In genomic region chr1:19628879-19629278, GRCh38 we compare ENCODE assay signal across 20 cellular contexts. TPM values are rescaled to one million over a fixed set of nuclear protein-coding genes. Genes with fewer than 3 reads are reported as not detected.
DNase-seq lines count a peak whose midpoint lies in the region; ATAC-seq and TF ChIP-seq lines count a peak whose summit lies in the region.
"Had no signal": no experiment of that assay in that cellular context is flagged by ENCODE, and none has a peak within 500 bp of the region (broad histone marks: within the 10 kb centered on the region; RNA-seq: fewer than 3 reads in every experiment).

No MANE protein-coding gene starts in this region.

- H3K4me1 ChIP-seq in right cardiac atrium (ENCODE audit: control insufficient read depth, insufficient read depth, low read length): peaks cover 3% of the 10 kb centered on the region
- H3K4me1 ChIP-seq: BLaER1 had no signal

- 49% methylated on average over 3 of the region's 3 CpGs for WGBS in right cardiac atrium

- intact Hi-C loops in right cardiac atrium (cut with DNase I) (no loop called here), Right ventricle myocardium inferior (cut with DNase I) (no loop called here)

- no peak for DNase-seq in right cardiac atrium
- DNase-seq in Right ventricle myocardium inferior (ENCODE audit: missing footprints): no peak
- DNase-seq in coronary artery (ENCODE audit: low spot score): peak; percentile 64
- DNase-seq in pons (ENCODE audit: low spot score): peak; percentile 35
- no peak for DNase-seq in Kasumi-1 (lab: John Stamatoyannopoulos, UW)
- DNase-seq in NCI-H146 treated with DMSO at 0.1 percent for 48 hours (lab: John Stamatoyannopoulos, UW; ENCODE audit: unreplicated experiment): no peak
- DNase-seq in stimulated activated CD4-positive, alpha-beta T cell treated with anti-CD3 and anti-CD28 coated beads, Interleukin-12 subunit alpha, Interleukin-12 subunit beta, amount 100 ng/mL, for 4 hours: no peak
- DNase-seq: CD4-positive, alpha-beta memory T cell; DMS53; EL; GOT3; NCI-H1436; NCI-H2029; NCI-H2171 treated with DMSO at 0.1 percent for 48 hours; NCI-H446; Peyer's patch had no signal

- no peak for TF ChIP-seq CTCF in coronary artery (IDR thresholded peaks at IDR 0.05)

- H3K27ac ChIP-seq in right cardiac atrium (ENCODE audit: low read length) (peak overlapping the region; percentile 9), coronary artery (no peak overlapping the region)
- H3K27ac ChIP-seq: BLaER1, Peyer's patch had no signal

- H3K4me3 ChIP-seq in right cardiac atrium (ENCODE audit: low read length) (no peak overlapping the region), coronary artery (no peak overlapping the region)
- H3K4me3 ChIP-seq: BLaER1, Peyer's patch had no signal

- H3K9me3 ChIP-seq in right cardiac atrium (ENCODE audit: control insufficient read depth, low read length): no peaks in the 10 kb centered on the region
- H3K9me3 ChIP-seq: BLaER1, Peyer's patch had no signal

- no peaks in the 10 kb centered on the region for H3K27me3 ChIP-seq in right cardiac atrium (ENCODE audit: control insufficient read depth, insufficient read depth)
- H3K27me3 ChIP-seq: BLaER1, Peyer's patch had no signal

- ATAC-seq in right cardiac atrium (peak in 1 of 2 donors; percentile 62), Right ventricle myocardium inferior (no peak), HG02884 (IDR thresholded peaks at IDR 0.05; ENCODE audit: unreplicated experiment) (no peak)
- ATAC-seq: HCT116 had no signal

RNA-seq across cellular contexts. Expression of gene NBL1, which starts 15.2 kb away (rescaled TPM):
- total RNA-seq in right cardiac atrium (10 to 100 TPM; 40.7 to 64.8 (median 46.1) TPM), Right ventricle myocardium inferior (55.0 TPM)
- polyA plus RNA-seq in right cardiac atrium: 45.7 TPM

RNA-seq across cellular contexts. Expression of gene HTR6, which starts 35.8 kb away (rescaled TPM):
- not detected for total RNA-seq in right cardiac atrium
- polyA plus RNA-seq in right cardiac atrium: not detected
- total RNA-seq in Right ventricle myocardium inferior: not detected
- total RNA-seq: MCF 10A had no signal

Comparison
In these comparisons a context has a peak if more than half of its experiments do, and no peak if none do; other contexts are left out.
1. DNase-seq: peak in coronary artery (single experiment) and pons (single experiment); none in right cardiac atrium (0 of 3), Right ventricle myocardium inferior (single experiment), Kasumi-1 (0 of 2), NCI-H146 treated with DMSO at 0.1 percent for 48 hours (single experiment) and stimulated activated CD4-positive, alpha-beta T cell treated with anti-CD3 and anti-CD28 coated beads, Interleukin-12 subunit alpha, Interleukin-12 subunit beta, amount 100 ng/mL, for 4 hours (single experiment).